In the genomic region with DNA sequence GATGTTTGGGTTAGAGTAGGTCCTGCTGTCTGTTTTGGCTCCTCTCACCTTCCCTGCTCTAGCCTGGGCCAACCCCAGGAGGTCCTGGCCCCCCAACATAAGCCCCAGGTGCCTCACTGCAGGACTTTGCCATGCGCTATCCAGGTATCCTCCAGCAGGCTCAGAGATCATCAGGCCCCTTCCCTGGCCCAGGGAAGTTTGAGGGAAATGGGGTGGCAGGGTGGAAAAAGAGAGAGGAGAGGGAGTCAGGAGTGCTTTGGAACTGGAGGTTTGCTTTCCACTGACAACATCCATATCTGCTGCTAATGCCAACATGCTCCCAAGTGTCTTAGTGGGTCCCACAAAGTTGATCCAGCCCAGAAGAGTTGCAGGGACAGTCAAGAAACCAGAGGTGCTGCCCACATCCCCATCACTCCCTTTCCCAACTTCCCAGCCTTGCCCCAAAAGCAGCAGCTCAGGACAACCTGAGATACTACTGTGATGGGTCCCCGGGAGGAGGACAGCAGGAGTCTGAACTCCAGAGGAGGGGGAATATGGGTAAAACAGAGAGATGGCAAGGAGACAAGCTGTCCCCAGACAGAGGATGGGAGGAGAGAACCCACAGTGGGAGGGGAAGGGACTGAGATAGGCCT, we compare ENCODE assay signal across 9 cellular contexts. TPM values are rescaled to one million over a fixed set of nuclear protein-coding genes. Genes with fewer than 3 reads are reported as not detected.
A peak's percentile ranks its signal among the peaks of the same experiment; 100 is the strongest.
DNase-seq lines count a peak whose midpoint lies in the region; ATAC-seq, FAIRE-seq and TF ChIP-seq lines count a peak whose summit lies in the region.
"Had no signal": no experiment of that assay in that cellular context is flagged by ENCODE, and none has a peak within 500 bp of the region (broad histone marks: within the 10 kb centered on the region; RNA-seq: fewer than 3 reads in every experiment).

No MANE protein-coding gene starts in this region.

- H3K79me1 ChIP-seq in mesendoderm (ENCODE audit: low read length) = peaks cover 17% of the 10 kb centered on the region

- H2AK5ac ChIP-seq in mesendoderm (ENCODE audit: low read length) = peak overlapping the region; percentile 78

- no peak for TF ChIP-seq EP300 in tibial nerve (IDR thresholded peaks at IDR 0.05)

- H3K36me3 ChIP-seq in mesendoderm (ENCODE audit: control insufficient read depth, insufficient read depth, low read length) (no peaks in the 10 kb centered on the region), tibial nerve (peaks cover 0 to 16% (median 4%) of the 10 kb centered on the region in 3 donors)

- DNase-seq in activated CD8-positive, alpha-beta memory T cell treated with anti-CD3 and anti-CD28 coated beads, Interleukin-2, amount 50 U/mL, for 48 hours = peak; percentile 49
- no peak for DNase-seq in activated CD8-positive, alpha-beta memory T cell treated with anti-CD3 and anti-CD28 coated beads, Interleukin-2, amount 50 U/mL, for 4 hours
- DNase-seq in mesendoderm (no peak), tibial nerve (ENCODE audit: low spot score in 2 of 2) (peak; percentile 13 to 15), HK-2 (ENCODE audit: unreplicated experiment) (no peak), GM12892 (ENCODE audit: insufficient read length) (no peak)
- no peak for DNase-seq in activated T-cell treated with anti-CD3 and anti-CD28 coated beads, Interleukin-2, amount 50 U/mL, for 72 hours
- DNase-seq: AML-193 had no signal

- peaks cover 0 to 2% of the 10 kb centered on the region in 2 donors for H3K36me3 Mint-ChIP-seq in activated T-cell treated with anti-CD3 and anti-CD28 coated beads, Interleukin-2, amount 50 U/mL, for 72 hours (ENCODE audit: insufficient read depth in 2 of 2)

- no CpG with 5 or more reads among the region's 2 CpGs for WGBS in mesendoderm (ENCODE audit: extremely low coverage, insufficient coverage, low lambda C conversion rate)
- 35 to 43% methylated on average over 2 of the region's 2 CpGs for whole genome bisulfite sequencing in tibial nerve, 2 donors

- peak overlapping the region; percentile 58 for H3K4ac ChIP-seq in mesendoderm (ENCODE audit: low read depth, low read length)

- peak overlapping the region; percentile 83 for H3K9ac ChIP-seq in mesendoderm (ENCODE audit: low read length)

- peak overlapping the region; percentile 28 for H4K8ac ChIP-seq in mesendoderm (ENCODE audit: low read depth, low read length)

- no peak for TF ChIP-seq CTCF in tibial nerve (IDR thresholded peaks at IDR 0.05)

- no peak for TF ChIP-seq POLR2A in tibial nerve (IDR thresholded peaks at IDR 0.05)
- TF ChIP-seq POLR2A in GM12892 (IDR thresholded peaks at IDR 0.05; ENCODE audit: low read depth, low read length) = no peak

- no peak overlapping the region for H3K27ac Mint-ChIP-seq in activated T-cell treated with anti-CD3 and anti-CD28 coated beads, Interleukin-2, amount 50 U/mL, for 72 hours

- peak overlapping the region; percentile 95 for H3K56ac ChIP-seq in mesendoderm (ENCODE audit: low read length)

- H3K9me3 ChIP-seq in tibial nerve = no peaks in the 10 kb centered on the region

- H3K23ac ChIP-seq in mesendoderm (ENCODE audit: low read length) = peak overlapping the region; percentile 26

- no peaks in the 10 kb centered on the region for H3K27me3 Mint-ChIP-seq in activated T-cell treated with anti-CD3 and anti-CD28 coated beads, Interleukin-2, amount 50 U/mL, for 72 hours (ENCODE audit: low read depth)

- no peak overlapping the region for H4K5ac ChIP-seq in mesendoderm (ENCODE audit: low read length)

- peak overlapping the region; percentile 99 for H3K27ac ChIP-seq in cingulate gyrus (ENCODE audit: low read depth, low read length)
- peak overlapping the region; percentile 97 for H3K27ac ChIP-seq in mesendoderm (ENCODE audit: low read depth, low read length)
- peak overlapping the region; percentile 94 to 100 (median 97) for H3K27ac ChIP-seq in tibial nerve

- H3K18ac ChIP-seq in mesendoderm (ENCODE audit: low read length) = peak overlapping the region; percentile 94

- H3K4me1 Mint-ChIP-seq in activated T-cell treated with anti-CD3 and anti-CD28 coated beads, Interleukin-2, amount 50 U/mL, for 72 hours (ENCODE audit: low read depth) = peaks cover 42% of the 10 kb centered on the region

- H3K4me2 ChIP-seq in mesendoderm (ENCODE audit: low read length) = peak overlapping the region; percentile 74

- no peak for ATAC-seq in activated T-cell treated with anti-CD3 and anti-CD28 coated beads, Interleukin-2, amount 50 U/mL, for 72 hours (replicated peaks in 1 of 2)

- H2BK15ac ChIP-seq in mesendoderm (replicated peaks; ENCODE audit: low read depth) = no peak overlapping the region

- H3K9me3 Mint-ChIP-seq in activated T-cell treated with anti-CD3 and anti-CD28 coated beads, Interleukin-2, amount 50 U/mL, for 72 hours = no peaks in the 10 kb centered on the region

- H3K4me3 Mint-ChIP-seq in activated T-cell treated with anti-CD3 and anti-CD28 coated beads, Interleukin-2, amount 50 U/mL, for 72 hours = no peak overlapping the region

- peak overlapping the region; percentile 97 for H2BK5ac ChIP-seq in mesendoderm (ENCODE audit: low read length)

- H2BK120ac ChIP-seq in mesendoderm (ENCODE audit: low read depth, low read length) = peak overlapping the region; percentile 31

- H3K4me3 ChIP-seq in mesendoderm (ENCODE audit: low read length) = peak overlapping the region; percentile 45
- H3K4me3 ChIP-seq in tibial nerve = peak overlapping the region; percentile 54 to 89 (median 70)

- H3K79me2 ChIP-seq in mesendoderm (ENCODE audit: control insufficient read depth, insufficient read depth, low read length) = peaks cover 20% of the 10 kb centered on the region

- H3K4me1 ChIP-seq in mesendoderm (ENCODE audit: control insufficient read depth, low read depth, low read length) = peaks cover 36% of the 10 kb centered on the region
- H3K4me1 ChIP-seq in tibial nerve = peaks cover 4 to 79% (median 61%) of the 10 kb centered on the region in 4 donors

- H3K27me3 ChIP-seq in mesendoderm (ENCODE audit: insufficient read depth, low read length, poor library complexity) (no peaks in the 10 kb centered on the region), tibial nerve (no peaks in the 10 kb centered on the region)

- no peak for FAIRE-seq in GM12892 (lab: Jason Lieb, UNC)

RNA-seq across cellular contexts. Expression of a gene that starts 0.7 kb away (rescaled TPM):
- 15.4 TPM for polyA plus RNA-seq in mesendoderm (2013, experiment 1 of 2)
- 22.5 TPM for polyA plus RNA-seq in mesendoderm (2013, experiment 2 of 2)
- 100 to 1,000 TPM; 411 to 653 (median 546) TPM for total RNA-seq in tibial nerve
- polyA plus RNA-seq in GM12892 (2012; ENCODE audit: missing spikeins) = 0.47 TPM
- total RNA-seq in activated T-cell treated with anti-CD3 and anti-CD28 coated beads, Interleukin-2, amount 50 U/mL, for 72 hours = 1 to 10 TPM; 1.5 to 2.6 TPM

RNA-seq across cellular contexts. Expression of a gene that starts 28.6 kb away (rescaled TPM):
- polyA plus RNA-seq in mesendoderm (2013, experiment 1 of 2) = 4.4 TPM
- polyA plus RNA-seq in mesendoderm (2013, experiment 2 of 2) = 4.3 TPM
- 10 to 100 TPM; 51.8 to 57.0 (median 54.3) TPM for total RNA-seq in tibial nerve
- 14.1 TPM for polyA plus RNA-seq in GM12892 (2012; ENCODE audit: missing spikeins)
- total RNA-seq in activated T-cell treated with anti-CD3 and anti-CD28 coated beads, Interleukin-2, amount 50 U/mL, for 72 hours = 10 to 100 TPM; 30.0 to 31.5 TPM

RNA-seq across cellular contexts. Expression of a gene that starts 44.3 kb away (rescaled TPM):
- polyA plus RNA-seq in mesendoderm (2013, experiment 1 of 2) = 385 TPM
- 407 TPM for polyA plus RNA-seq in mesendoderm (2013, experiment 2 of 2)
- total RNA-seq in tibial nerve = 100 to 1,000 TPM; 297 to 484 (median 401) TPM
- polyA plus RNA-seq in GM12892 (2012; ENCODE audit: missing spikeins) = 390 TPM
- total RNA-seq in activated T-cell treated with anti-CD3 and anti-CD28 coated beads, Interleukin-2, amount 50 U/mL, for 72 hours = 100 to 1,000 TPM; 622 to 633 TPM

RNA-seq across cellular contexts. Expression of a gene that starts 46.9 kb away (rescaled TPM):
- polyA plus RNA-seq in mesendoderm (2013, experiment 1 of 2) = 4.1 TPM
- polyA plus RNA-seq in mesendoderm (2013, experiment 2 of 2) = 4.5 TPM
- total RNA-seq in tibial nerve = 1,000 to 10,000 TPM; 1,043 to 8,473 (median 5,787) TPM
- polyA plus RNA-seq in GM12892 (2012; ENCODE audit: missing spikeins) = not detected
- total RNA-seq in activated T-cell treated with anti-CD3 and anti-CD28 coated beads, Interleukin-2, amount 50 U/mL, for 72 hours = 1 to 10 TPM; 5.7 to 9.2 TPM

RNA-seq across cellular contexts. Expression of a gene that starts 52.7 kb away (rescaled TPM):
- polyA plus RNA-seq in mesendoderm (2013, experiment 1 of 2) = not detected
- 0.01 TPM for polyA plus RNA-seq in mesendoderm (2013, experiment 2 of 2)
- 1 to 10 TPM in 1 of 4 donors, under 1 TPM in 3; 0.30 to 2.9 (median 0.72) TPM for total RNA-seq in tibial nerve
- not detected for polyA plus RNA-seq in GM12892 (2012; ENCODE audit: missing spikeins)
- total RNA-seq in activated T-cell treated with anti-CD3 and anti-CD28 coated beads, Interleukin-2, amount 50 U/mL, for 72 hours = 1 to 10 TPM; 2.2 to 7.9 TPM

Comparison
In these comparisons a context has a peak if more than half of its experiments do, and no peak if none do; other contexts are left out.
1. DNase-seq: peak in activated CD8-positive, alpha-beta memory T cell treated with anti-CD3 and anti-CD28 coated beads, Interleukin-2, amount 50 U/mL, for 48 hours (single experiment) and tibial nerve (2 of 2); none in activated CD8-positive, alpha-beta memory T cell treated with anti-CD3 and anti-CD28 coated beads, Interleukin-2, amount 50 U/mL, for 4 hours (single experiment), mesendoderm (single experiment), HK-2 (single experiment), GM12892 (single experiment) and activated T-cell treated with anti-CD3 and anti-CD28 coated beads, Interleukin-2, amount 50 U/mL, for 72 hours (0 of 2).
2. RNA of a gene that starts 0.7 kb away (total RNA-seq): 411 to 653 TPM in tibial nerve; 1.5 to 2.6 TPM in activated T-cell treated with anti-CD3 and anti-CD28 coated beads, Interleukin-2, amount 50 U/mL, for 72 hours; every median in the first group is over 100 times any median in the second.
3. Peak in every context shown above with its lines, with median percentiles within 50 percentile points of each other: H3K27ac ChIP-seq.